1 cellular context compared by ENCODE assay signal in genomic region chr6:33592595-33593413, GRCh38.
TF ChIP-seq lines count a peak whose summit lies in the region.

No MANE protein-coding gene starts in this region.

TF ChIP-seq in K562, 482 proteins besides CTCF, POLR2A, EP300 and RAD21 (continued from another document):
- TF ChIP-seq CTBP1 (IDR thresholded peaks at IDR 0.05; ENCODE audit: borderline replicate concordance) (peak; percentile 11; the same call in 1 of the 2 replicates), STAG1 (CRISPR knock-in tag; IDR thresholded peaks at IDR 0.05; ENCODE audit: borderline replicate concordance) (no peak), MTA2 (IDR thresholded peaks at IDR 0.05; ENCODE audit: low read depth) (0 out of 2 replicates have a peak, but pooled peaks have one; percentile 21), KDM1A (IDR thresholded peaks at IDR 0.05) (peak; percentile 33 to 36; a peak in 2 of 4 replicates), ATF7 (IDR thresholded peaks at IDR 0.05) (peak; percentile 23; the same call in 1 of the 2 replicates), TFAP4 (CRISPR knock-in tag; IDR thresholded peaks at IDR 0.05; ENCODE audit: borderline replicate concordance) (0 out of 2 replicates have a peak, but pooled peaks have one; percentile 12), THRAP3 (IDR thresholded peaks at IDR 0.05; ENCODE audit: borderline replicate concordance) (no peak), ASH1L (IDR thresholded peaks at IDR 0.05; ENCODE audit: borderline replicate concordance, low read depth, partially characterized antibody) (no peak), GABPB1 (CRISPR knock-in tag; IDR thresholded peaks at IDR 0.05) (0 out of 2 replicates have a peak, but pooled peaks have one; percentile 21), ARID1B (IDR thresholded peaks at IDR 0.05) (peak; percentile 48; the same call in 1 of the 2 replicates), MEIS2 (IDR thresholded peaks at IDR 0.05; ENCODE audit: partially characterized antibody) (peak; percentile 47), PKNOX1 (IDR thresholded peaks at IDR 0.05) (peak; percentile 34; the same call in 1 of the 2 replicates), CREM (IDR thresholded peaks at IDR 0.05; ENCODE audit: low read depth) (peak; percentile 48), ZBTB33 (CRISPR knock-in tag; IDR thresholded peaks at IDR 0.05) (peak; percentile 6), DPF2 (IDR thresholded peaks at IDR 0.05) (peak; percentile 44; the same call in 1 of the 2 replicates), TRIM24 (IDR thresholded peaks at IDR 0.05) (peak in 1 of 2 experiments; percentile 66; a peak in 1 of 4 replicates), JUN (IDR thresholded peaks at IDR 0.05; ENCODE audit: borderline replicate concordance, low read depth, low read length) (peak; percentile 39; the same call in 1 of the 2 replicates), JUN (CRISPR knock-in tag; IDR thresholded peaks at IDR 0.05; ENCODE audit: borderline replicate concordance) (no peak), SMAD4 (CRISPR knock-in tag; conservative IDR thresholded peaks at IDR 0.05) (no peak), EGR1 (conservative IDR thresholded peaks at IDR 0.05) (0 out of 2 replicates have a peak, but pooled peaks have one; percentile 33)
